Comparison of ENCODE assay signal across 16 cellular contexts in the genomic region with DNA sequence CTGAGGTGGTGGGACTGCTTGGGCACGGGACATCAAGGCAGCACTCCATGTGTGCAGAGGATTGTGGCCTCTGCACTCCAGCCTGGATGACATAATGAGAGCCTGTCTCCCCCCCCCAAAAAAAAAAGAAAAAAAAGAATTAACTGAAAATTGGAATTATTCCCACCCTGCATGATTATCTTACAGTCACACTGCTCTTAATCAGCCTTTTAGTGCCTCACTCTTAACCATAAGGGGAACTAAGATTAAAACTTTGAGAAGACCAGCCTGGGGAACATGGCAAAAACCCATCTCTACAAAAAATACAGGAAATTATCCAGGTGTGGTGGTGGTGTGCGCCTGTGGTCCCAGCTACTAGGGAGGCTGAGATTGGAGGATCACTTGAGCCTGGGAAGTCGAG.
DNase-seq lines count a peak whose midpoint lies in the region; ATAC-seq, FAIRE-seq and TF ChIP-seq lines count a peak whose summit lies in the region.
"Had no signal": no experiment of that assay in that cellular context is flagged by ENCODE, and none has a peak within 500 bp of the region (broad histone marks: within the 10 kb centered on the region; RNA-seq: fewer than 3 reads in every experiment).

No MANE protein-coding gene starts in this region.

- no peaks in the 10 kb centered on the region for H3K4me1 Mint-ChIP-seq in activated CD8-positive, alpha-beta memory T cell treated with anti-CD3 and anti-CD28 coated beads, Interleukin-2, amount 10 ng/mL, durations not matched to agents 7 days and 5 days
- H3K4me1 Mint-ChIP-seq: H9 had no signal

- no peak for TF ChIP-seq CTCF in GM12878 (IDR thresholded peaks at IDR 0.05 in 2 of 3, conservative IDR thresholded peaks at IDR 0.05 in 1 of 3; ENCODE audit: control insufficient read depth in 2 of 3, extremely low read depth in 1 of 3, insufficient read depth in 1 of 3, low read depth in 3 of 3, low read length in 3 of 3)

- TF ChIP-seq POLR2A in GM12878 (IDR thresholded peaks at IDR 0.05; ENCODE audit: low read depth, low read length), result no peak
- no peak for TF ChIP-seq POLR2A in erythroblast (IDR thresholded peaks at IDR 0.05; ENCODE audit: low read length)

- 78% methylated on average over 3 of the region's 3 CpGs for WGBS in GM12878 (ENCODE audit: insufficient coverage, insufficient replicate concordance, low lambda C conversion rate, missing lambda C conversion rate)

- no peaks in the 10 kb centered on the region for H3K9me3 ChIP-seq in GM12878 (replicated peaks; ENCODE audit: control insufficient read depth, insufficient read depth, low read length)

- no peak overlapping the region for H3K9ac ChIP-seq in GM12878 (ENCODE audit: control insufficient read depth, insufficient read depth, low read length)
- H3K9ac ChIP-seq: BLaER1 had no signal

- peak; percentile 34 for DNase-seq in activated CD8-positive, alpha-beta memory T cell treated with anti-CD3 and anti-CD28 coated beads, Interleukin-2, amount 10 ng/mL, durations not matched to agents 7 days and 5 days
- no peak for DNase-seq in activated CD8-positive, alpha-beta memory T cell treated with anti-CD3 and anti-CD28 coated beads, Interleukin-2, amount 50 U/mL, for 48 hours
- no peak for DNase-seq in GM12878 (ENCODE audit: low read depth, low spot score)
- peak; percentile 76 to 90 for DNase-seq in erythroblast (lab: John Stamatoyannopoulos, UW)
- no peak for DNase-seq in occipital lobe (lab: John Stamatoyannopoulos, UW)
- DNase-seq in activated effector memory CD4-positive, alpha-beta T cell treated with anti-CD3 and anti-CD28 coated beads, Interleukin-2, amount 50 U/mL, for 16 hours, result no peak
- DNase-seq: AML-193; CD8-positive, alpha-beta memory T cell; DMS79; GOT3; H9 had no signal

- no peak overlapping the region for H3K27ac Mint-ChIP-seq in activated CD8-positive, alpha-beta memory T cell treated with anti-CD3 and anti-CD28 coated beads, Interleukin-2, amount 10 ng/mL, durations not matched to agents 7 days and 5 days
- H3K27ac Mint-ChIP-seq: H9 had no signal

- no peaks in the 10 kb centered on the region for H3K9me3 Mint-ChIP-seq in activated CD8-positive, alpha-beta memory T cell treated with anti-CD3 and anti-CD28 coated beads, Interleukin-2, amount 10 ng/mL, durations not matched to agents 7 days and 5 days (ENCODE audit: low read depth)
- H3K9me3 Mint-ChIP-seq: CD8-positive, alpha-beta memory T cell; H9 had no signal

- no peak overlapping the region for H3K4me3 Mint-ChIP-seq in activated CD8-positive, alpha-beta memory T cell treated with anti-CD3 and anti-CD28 coated beads, Interleukin-2, amount 10 ng/mL, durations not matched to agents 7 days and 5 days
- H3K4me3 Mint-ChIP-seq: CD8-positive, alpha-beta memory T cell; H9 had no signal

- H4K20me1 ChIP-seq in GM12878 (ENCODE audit: control insufficient read depth, insufficient read depth), result no peaks in the 10 kb centered on the region
- H4K20me1 ChIP-seq: BLaER1 had no signal

- SMC1A ChIA-PET in GM12878 (lab: Charles Lee; ENCODE audit: uncharacterized antibody, unreplicated experiment), result no interaction called here

- no peaks in the 10 kb centered on the region for H3K36me3 Mint-ChIP-seq in activated CD8-positive, alpha-beta memory T cell treated with anti-CD3 and anti-CD28 coated beads, Interleukin-2, amount 10 ng/mL, durations not matched to agents 7 days and 5 days
- H3K36me3 Mint-ChIP-seq: CD8-positive, alpha-beta memory T cell had no signal

- no peak for TF ChIP-seq RAD21 in GM12878 (IDR thresholded peaks at IDR 0.05; ENCODE audit: insufficient read depth, low read depth, low read length)

- CTCF ChIA-PET in activated CD8-positive, alpha-beta memory T cell treated with anti-CD3 and anti-CD28 coated beads, Interleukin-2, amount 10 ng/mL, durations not matched to agents 7 days and 5 days (lab: Charles Lee), result no interaction called here
- CTCF ChIA-PET in GM12878 (lab: Yijun Ruan, JAX), result no interaction called here

- RAD21 ChIA-PET in GM12878 (lab: Charles Lee; ENCODE audit: unreplicated experiment), result no interaction called here

- H3K36me3 ChIP-seq in GM12878 (ENCODE audit: control insufficient read depth in 2 of 2, insufficient read depth in 2 of 2, low read length in 1 of 2), result no peaks in the 10 kb centered on the region
- H3K36me3 ChIP-seq: BLaER1 had no signal

- in situ Hi-C loops in GM12878 (cut with MboI), result no loop called here

- H3K27me3 ChIP-seq in GM12878 (replicated peaks in 1 of 2; ENCODE audit: control insufficient read depth in 2 of 2, insufficient read depth in 2 of 2, low read length in 1 of 2), result no peaks in the 10 kb centered on the region
- H3K27me3 ChIP-seq: BLaER1 had no signal

- peaks cover 7% of the 10 kb centered on the region for H3K4me1 ChIP-seq in GM12878 (ENCODE audit: control insufficient read depth, insufficient read depth, low read length)
- H3K4me1 ChIP-seq: BLaER1 had no signal

- TF ChIP-seq EP300 in GM12878 (IDR thresholded peaks at IDR 0.05; ENCODE audit: borderline replicate concordance in 1 of 2, control insufficient read depth in 1 of 2, low read depth in 2 of 2, low read length in 2 of 2), result no peak

- POLR2A ChIA-PET in GM12878 (lab: Charles Lee), result no interaction called here

- H3K79me2 ChIP-seq in GM12878 (ENCODE audit: control insufficient read depth, insufficient read depth, low read length), result no peaks in the 10 kb centered on the region

- intact Hi-C loops in GM12878 (cut with micrococcal nuclease; ENCODE audit: unreplicated experiment), result no loop called here

- H3K4me2 ChIP-seq in GM12878 (ENCODE audit: control insufficient read depth, insufficient read depth), result no peak overlapping the region; the same call in 1 of the 2 replicates
- H3K4me2 ChIP-seq: BLaER1 had no signal

- no peak for FAIRE-seq in GM12878 (lab: Jason Lieb, UNC)
- FAIRE-seq: GM12891, GM19239 had no signal

- BruUV-seq in GM12878 (replicated peaks; lab: Mats Ljungman, UMichigan), result no TSS peak

- no peaks in the 10 kb centered on the region for H3K27me3 Mint-ChIP-seq in activated CD8-positive, alpha-beta memory T cell treated with anti-CD3 and anti-CD28 coated beads, Interleukin-2, amount 10 ng/mL, durations not matched to agents 7 days and 5 days
- H3K27me3 Mint-ChIP-seq: CD8-positive, alpha-beta memory T cell had no signal

- no peak overlapping the region for H3K4me3 ChIP-seq in GM12878
- H3K4me3 ChIP-seq: BLaER1 had no signal

- no peak for ATAC-seq in activated CD8-positive, alpha-beta memory T cell treated with anti-CD3 and anti-CD28 coated beads, Interleukin-2, amount 10 ng/mL, durations not matched to agents 7 days and 5 days
- ATAC-seq in GM12878, result peak; percentile 31
- no peak for ATAC-seq in GM18519 (IDR thresholded peaks at IDR 0.05; ENCODE audit: low FRiP score, unreplicated experiment)

- no peak overlapping the region for H2AFZ ChIP-seq in GM12878 (ENCODE audit: control insufficient read depth, low read depth, low read length)

- H3K27ac ChIP-seq in GM12878 (ENCODE audit: control insufficient read depth, insufficient read depth), result no peak overlapping the region
- H3K27ac ChIP-seq: 22Rv1, BLaER1 had no signal

TF ChIP-seq in GM12878, 131 proteins besides CTCF, POLR2A, EP300 and RAD21:
- no peak for TF ChIP-seq STAT3 (IDR thresholded peaks at IDR 0.05; ENCODE audit: low read depth, low read length)
- no peak for TF ChIP-seq EED (IDR thresholded peaks at IDR 0.05; ENCODE audit: low read depth)
- no peak for TF ChIP-seq TCF12 (IDR thresholded peaks at IDR 0.05; ENCODE audit: low read depth, low read length)
- TF ChIP-seq TCF3 (IDR thresholded peaks at IDR 0.05; ENCODE audit: borderline replicate concordance, insufficient read depth, low read depth, low read length), result no peak
- no peak for TF ChIP-seq PAX5 (IDR thresholded peaks at IDR 0.05; ENCODE audit: borderline replicate concordance, low read depth, low read length)
- TF ChIP-seq SREBF2 (IDR thresholded peaks at IDR 0.05; ENCODE audit: low read length), result no peak
- TF ChIP-seq FOXK2 (IDR thresholded peaks at IDR 0.05), result no peak
- no peak for TF ChIP-seq NR2C2 (IDR thresholded peaks at IDR 0.05; ENCODE audit: borderline replicate concordance, control insufficient read depth, insufficient read length, low read depth)
- TF ChIP-seq, protein P1, sequence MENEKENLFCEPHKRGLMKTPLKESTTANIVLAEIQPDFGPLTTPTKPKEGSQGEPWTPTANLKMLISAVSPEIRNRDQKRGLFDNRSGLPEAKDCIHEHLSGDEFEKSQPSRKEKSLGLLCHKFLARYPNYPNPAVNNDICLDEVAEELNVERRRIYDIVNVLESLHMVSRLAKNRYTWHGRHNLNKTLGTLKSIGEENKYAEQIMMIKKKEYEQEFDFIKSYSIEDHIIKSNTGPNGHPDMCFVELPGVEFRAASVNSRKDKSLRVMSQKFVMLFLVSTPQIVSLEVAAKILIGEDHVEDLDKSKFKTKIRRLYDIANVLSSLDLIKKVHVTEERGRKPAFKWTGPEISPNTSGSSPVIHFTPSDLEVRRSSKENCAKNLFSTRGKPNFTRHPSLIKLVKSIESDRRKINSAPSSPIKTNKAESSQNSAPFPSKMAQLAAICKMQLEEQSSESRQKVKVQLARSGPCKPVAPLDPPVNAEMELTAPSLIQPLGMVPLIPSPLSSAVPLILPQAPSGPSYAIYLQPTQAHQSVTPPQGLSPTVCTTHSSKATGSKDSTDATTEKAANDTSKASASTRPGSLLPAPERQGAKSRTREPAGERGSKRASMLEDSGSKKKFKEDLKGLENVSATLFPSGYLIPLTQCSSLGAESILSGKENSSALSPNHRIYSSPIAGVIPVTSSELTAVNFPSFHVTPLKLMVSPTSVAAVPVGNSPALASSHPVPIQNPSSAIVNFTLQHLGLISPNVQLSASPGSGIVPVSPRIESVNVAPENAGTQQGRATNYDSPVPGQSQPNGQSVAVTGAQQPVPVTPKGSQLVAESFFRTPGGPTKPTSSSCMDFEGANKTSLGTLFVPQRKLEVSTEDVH (IDR thresholded peaks at IDR 0.05; ENCODE audit: low read depth, partially characterized antibody), result no peak
- TF ChIP-seq SMAD5 (IDR thresholded peaks at IDR 0.05; ENCODE audit: low read depth), result no peak
TF ChIP-seq in GM12878: peak in this region for 0.

Comparison
In these comparisons a context has a peak if more than half of its experiments do, and no peak if none do; other contexts are left out.
1. DNase-seq: peak in activated CD8-positive, alpha-beta memory T cell treated with anti-CD3 and anti-CD28 coated beads, Interleukin-2, amount 10 ng/mL, durations not matched to agents 7 days and 5 days (single experiment) and erythroblast (2 of 2); none in activated CD8-positive, alpha-beta memory T cell treated with anti-CD3 and anti-CD28 coated beads, Interleukin-2, amount 50 U/mL, for 48 hours (single experiment), GM12878 (single experiment), occipital lobe (single experiment) and activated effector memory CD4-positive, alpha-beta T cell treated with anti-CD3 and anti-CD28 coated beads, Interleukin-2, amount 50 U/mL, for 16 hours (single experiment).